19 cellular contexts compared by ENCODE assay signal in the genomic region with DNA sequence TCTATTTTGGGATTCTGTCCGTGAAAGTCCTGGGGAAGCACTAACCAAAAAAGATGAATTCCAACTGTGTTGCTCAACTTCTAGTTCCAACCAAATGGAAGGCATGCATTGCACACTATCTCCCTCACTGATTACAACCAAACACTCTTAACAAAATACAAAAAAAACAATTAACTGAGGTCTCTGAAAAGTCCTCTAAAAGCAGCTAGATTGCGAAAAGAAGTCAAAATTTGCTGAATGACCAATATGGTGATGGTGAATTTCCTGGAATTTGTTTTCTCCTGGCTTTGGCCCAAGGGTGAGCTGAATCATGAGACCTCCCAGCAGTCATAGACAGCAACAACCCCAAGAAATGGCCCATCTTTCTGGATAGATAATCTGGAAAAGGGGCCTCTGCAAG. TPM values are rescaled to one million over a fixed set of nuclear protein-coding genes. Genes with fewer than 3 reads are reported as not detected.
DNase-seq lines count a peak whose midpoint lies in the region; ATAC-seq and TF ChIP-seq lines count a peak whose summit lies in the region.
"Had no signal": no experiment of that assay in that cellular context is flagged by ENCODE, and none has a peak within 500 bp of the region (broad histone marks: within the 10 kb centered on the region; RNA-seq: fewer than 3 reads in every experiment).

No MANE protein-coding gene starts in this region.

- TF ChIP-seq EP300 in sigmoid colon (IDR thresholded peaks at IDR 0.05) = no peak

- TF ChIP-seq POLR2A in sigmoid colon (IDR thresholded peaks at IDR 0.05) = no peak

- no peak overlapping the region for H3K4me3 ChIP-seq in cardiac fibroblast (replicated peaks in 1 of 2; ENCODE audit: low read depth in 2 of 2, low read length in 2 of 2)
- no peak overlapping the region for H3K4me3 ChIP-seq in tibial artery
- H3K4me3 ChIP-seq in sigmoid colon = no peak overlapping the region
- H3K4me3 ChIP-seq: BLaER1, colonic mucosa, prostate gland, SJSA1 had no signal

- DNase-seq in HCEC 1CT (peak; percentile 55), cardiac fibroblast (ENCODE audit: low read depth in 2 of 2) (peak; percentile 85 to 86), iris pigment epithelial cell (ENCODE audit: low read depth) (peak; percentile 49), tibial artery (peak; percentile 32 to 55), sigmoid colon (no peak), cerebellar nuclear complex (lab: John Stamatoyannopoulos, UW) (no peak)
- no peak for DNase-seq in effector CD4-positive, alpha-beta T cell
- DNase-seq: amniotic stem cell, colonic mucosa, GF-D8, natural killer cell, NCI-H1048, NCI-H2081, NCI-H524 had no signal

- H3K36me3 ChIP-seq in tibial artery = no peaks in the 10 kb centered on the region
- no peaks in the 10 kb centered on the region for H3K36me3 ChIP-seq in sigmoid colon
- H3K36me3 ChIP-seq: BLaER1, colonic mucosa, prostate gland, SJSA1 had no signal

- H3K27ac ChIP-seq in tibial artery = peak overlapping the region; percentile 5 to 31
- peak overlapping the region in 1 of 4 donors; percentile 12 for H3K27ac ChIP-seq in sigmoid colon
- H3K27ac ChIP-seq: BLaER1, colonic mucosa, prostate gland, SJSA1 had no signal

- no peak for ATAC-seq in HG03159 (IDR thresholded peaks at IDR 0.05; ENCODE audit: unreplicated experiment)
- ATAC-seq: natural killer cell had no signal

- WGBS in sigmoid colon, 2 donors = 75 to 88% methylated on average over 2 of the region's 2 CpGs

- H3K9me3 ChIP-seq in tibial artery (no peaks in the 10 kb centered on the region), sigmoid colon (no peaks in the 10 kb centered on the region)
- H3K9me3 ChIP-seq: BLaER1, colonic mucosa, prostate gland, SJSA1 had no signal

- H3K27me3 ChIP-seq in tibial artery = no peaks in the 10 kb centered on the region
- H3K27me3 ChIP-seq in sigmoid colon = no peaks in the 10 kb centered on the region
- H3K27me3 ChIP-seq: BLaER1, colonic mucosa, SJSA1 had no signal

- intact Hi-C loops in tibial artery (cut with DNase I; ENCODE audit: low total_unique reads) (no loop called here), sigmoid colon (cut with DNase I) (no loop called here)

- H3K4me1 ChIP-seq in tibial artery (peaks cover 0 to 30% (median 2%) of the 10 kb centered on the region in 4 donors), sigmoid colon (no peaks in the 10 kb centered on the region)
- H3K4me1 ChIP-seq: colonic mucosa, prostate gland had no signal

- TF ChIP-seq CTCF in cardiac fibroblast (IDR thresholded peaks at IDR 0.05; ENCODE audit: low read depth, low read length) (no peak), tibial artery (IDR thresholded peaks at IDR 0.05) (no peak), sigmoid colon (IDR thresholded peaks at IDR 0.05) (no peak)

RNA-seq across cellular contexts. Expression of a gene that starts 28.3 kb away (rescaled TPM):
- under 1 TPM in 2 of 4 donors, not detected in 2; 0.41 to 0.71 TPM for total RNA-seq in sigmoid colon
- under 1 TPM in 1 of 3 donors, not detected in 2; 0.10 TPM for polyA plus RNA-seq in sigmoid colon
- total RNA-seq: colonic mucosa, natural killer cell, SJSA1 had no signal

RNA-seq across cellular contexts. Expression of a gene that starts 31.4 kb away (rescaled TPM):
- 1 to 10 TPM; 1.2 to 5.5 (median 3.2) TPM for total RNA-seq in sigmoid colon
- polyA plus RNA-seq in sigmoid colon = 1 to 10 TPM in 1 of 3 donors, under 1 TPM in 1, not detected in 1; 0.46 to 1.2 TPM
- total RNA-seq: natural killer cell; T-helper 2 cell treated with Interferon-gamma antibody and Interleukin-4, amounts not matched to agents 100 ng/mL and 5 ng/mL, for 36 hours had no signal

Comparison
In these comparisons a context has a peak if more than half of its experiments do, and no peak if none do; other contexts are left out.
1. DNase-seq: peak in HCEC 1CT (single experiment), cardiac fibroblast (2 of 2), iris pigment epithelial cell (single experiment) and tibial artery (2 of 2); none in sigmoid colon (single experiment), effector CD4-positive, alpha-beta T cell (single experiment) and cerebellar nuclear complex (0 of 2).